Comparison of ENCODE assay signal across 31 cellular contexts in the genomic region with DNA sequence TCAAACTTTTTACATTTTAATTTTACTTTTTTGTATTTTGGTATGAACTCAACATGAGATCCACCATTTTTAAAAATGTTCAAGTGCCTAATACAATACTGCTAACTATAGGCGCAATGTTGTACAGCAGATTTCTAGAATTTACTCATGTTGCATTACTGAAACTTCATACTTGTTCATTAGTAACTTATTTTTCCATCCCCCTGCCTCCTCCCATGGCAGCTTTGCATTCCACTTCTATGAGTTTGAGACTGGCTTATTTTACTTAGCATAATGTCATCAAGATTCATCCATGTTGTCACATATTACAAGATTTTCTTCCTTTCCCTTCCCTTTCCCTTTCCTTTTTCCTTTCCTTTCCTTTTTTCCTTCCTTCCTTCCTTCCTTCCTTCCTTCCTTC.
A peak's percentile ranks its signal among the peaks of the same experiment; 100 is the strongest.
DNase-seq lines count a peak whose midpoint lies in the region; ATAC-seq, FAIRE-seq and TF ChIP-seq lines count a peak whose summit lies in the region.
"Had no signal": no experiment of that assay in that cellular context is flagged by ENCODE, and none has a peak within 500 bp of the region (broad histone marks: within the 10 kb centered on the region; RNA-seq: fewer than 3 reads in every experiment).

No MANE protein-coding gene starts in this region.

- H3K27me3 ChIP-seq in kidney epithelial cell (ENCODE audit: control insufficient read depth, insufficient read depth, low read length), result no peaks in the 10 kb centered on the region
- no peaks in the 10 kb centered on the region for H3K27me3 ChIP-seq in HepG2 (ENCODE audit: control insufficient read depth in 1 of 2, insufficient read depth in 2 of 2, low read length in 2 of 2)
- no peaks in the 10 kb centered on the region for H3K27me3 ChIP-seq in CD8-positive, alpha-beta T cell (ENCODE audit: insufficient read depth, low read length)
- H3K27me3 ChIP-seq: BLaER1 treated with 17β-estradiol and CSF1 and Interleukin-3, amounts not matched to agents 10 nM and 100 nM; body of pancreas; stomach; transverse colon had no signal

- peak; percentile 8 for TF ChIP-seq CTCF in cardiac fibroblast (IDR thresholded peaks at IDR 0.05; ENCODE audit: low read depth, low read length)
- TF ChIP-seq CTCF in kidney epithelial cell (IDR thresholded peaks at IDR 0.05; ENCODE audit: insufficient read depth, low read length, poor library complexity, severe bottlenecking), result no peak
- TF ChIP-seq CTCF in HepG2 (CRISPR knock-in tag; IDR thresholded peaks at IDR 0.05), result no peak
- TF ChIP-seq CTCF in CD8-positive, alpha-beta T cell (IDR thresholded peaks at IDR 0.05), result no peak

- intact Hi-C loops in HepG2 (cut with micrococcal nuclease; ENCODE audit: unreplicated experiment), result no loop called here
- intact Hi-C loops in CD8-positive, alpha-beta T cell (cut with DNase I, micrococcal nuclease), result no loop called here

- no peak overlapping the region for H2AFZ ChIP-seq in HepG2 (ENCODE audit: low read length)

- H3K9me3 Mint-ChIP-seq in CD8-positive, alpha-beta T cell, result peaks cover 16% of the 10 kb centered on the region
- H3K9me3 Mint-ChIP-seq: activated CD4-positive, alpha-beta memory T cell treated with anti-CD3 and anti-CD28 coated beads for 36 hours had no signal

- H3K9me3 ChIP-seq in HepG2 (ENCODE audit: low read length), result peaks cover 53% of the 10 kb centered on the region
- H3K9me3 ChIP-seq in CD8-positive, alpha-beta T cell (ENCODE audit: low read length), result no peaks in the 10 kb centered on the region
- H3K9me3 ChIP-seq: body of pancreas had no signal

- CTCF ChIA-PET in HepG2 (lab: Yijun Ruan, JAX; ENCODE audit: low intra/inter-chr PET ratio, low total read pairs), result no interaction called here
- CTCF ChIA-PET in CD8-positive, alpha-beta T cell (lab: Charles Lee), result no interaction called here

- TF ChIP-seq RAD21 in HepG2 (CRISPR knock-in tag; IDR thresholded peaks at IDR 0.05), result no peak

- H3K79me2 ChIP-seq in HepG2 (ENCODE audit: insufficient read depth, low read length), result no peaks in the 10 kb centered on the region

- no peak overlapping the region for H3K27ac Mint-ChIP-seq in CD8-positive, alpha-beta T cell
- H3K27ac Mint-ChIP-seq: activated CD4-positive, alpha-beta memory T cell treated with anti-CD3 and anti-CD28 coated beads for 36 hours; activated naive CD8-positive, alpha-beta T cell treated with anti-CD3 and anti-CD28 coated beads, Interleukin-2, amount 50 U/mL, for 24 hours; activated T-cell treated with anti-CD3 and anti-CD28 coated beads, Interleukin-2, amount 50 U/mL, for 72 hours; T-helper 2 cell treated with Interferon-gamma antibody and Interleukin-4, amounts not matched to agents 5 μg/mL and 100 μg/mL, for 36 hours had no signal

- no peaks in the 10 kb centered on the region for H3K36me3 Mint-ChIP-seq in CD8-positive, alpha-beta T cell
- H3K36me3 Mint-ChIP-seq: activated CD4-positive, alpha-beta memory T cell treated with anti-CD3 and anti-CD28 coated beads for 36 hours had no signal

- TF ChIP-seq EP300 in HepG2 (IDR thresholded peaks at IDR 0.05; ENCODE audit: low read depth in 2 of 2, low read length in 2 of 2), result no peak
- no peak for TF ChIP-seq EP300 in HepG2 (CRISPR knock-in tag; IDR thresholded peaks at IDR 0.05; ENCODE audit: borderline replicate concordance)

- no peak overlapping the region for H3K9ac ChIP-seq in HepG2 (ENCODE audit: insufficient read depth, low read depth, low read length)
- H3K9ac ChIP-seq: BLaER1 treated with 17β-estradiol and CSF1 and Interleukin-3, amounts not matched to agents 10 nM and 100 nM had no signal

- TF ChIP-seq POLR2A in HepG2 (IDR thresholded peaks at IDR 0.05; ENCODE audit: insufficient read depth in 1 of 2, low read depth in 2 of 2, low read length in 2 of 2), result no peak

- H4K20me1 ChIP-seq in HepG2 (ENCODE audit: insufficient read depth, low read length), result no peaks in the 10 kb centered on the region
- H4K20me1 ChIP-seq: BLaER1 treated with 17β-estradiol and CSF1 and Interleukin-3, amounts not matched to agents 10 nM and 100 nM had no signal

- H3K4me2 ChIP-seq in HepG2 (ENCODE audit: low read depth, low read length), result no peak overlapping the region
- H3K4me2 ChIP-seq: BLaER1 treated with 17β-estradiol and CSF1 and Interleukin-3, amounts not matched to agents 10 nM and 100 nM had no signal

- no peak for ATAC-seq in HepG2
- ATAC-seq in CD8-positive, alpha-beta T cell, result no peak
- ATAC-seq: activated naive CD8-positive, alpha-beta T cell treated with anti-CD3 and anti-CD28 coated beads, Interleukin-2, amount 50 U/mL, for 24 hours; activated T-cell treated with anti-CD3 and anti-CD28 coated beads, Interleukin-2, amount 50 U/mL, for 72 hours; body of pancreas; sciatic nerve had no signal

- FAIRE-seq in HepG2 (lab: Jason Lieb, UNC), result no peak

- no peak overlapping the region for H3K4me3 Mint-ChIP-seq in CD8-positive, alpha-beta T cell
- H3K4me3 Mint-ChIP-seq: activated CD4-positive, alpha-beta memory T cell treated with anti-CD3 and anti-CD28 coated beads for 36 hours; activated naive CD8-positive, alpha-beta T cell treated with anti-CD3 and anti-CD28 coated beads, Interleukin-2, amount 50 U/mL, for 24 hours; activated T-cell treated with anti-CD3 and anti-CD28 coated beads, Interleukin-2, amount 50 U/mL, for 72 hours; T-helper 2 cell treated with Interferon-gamma antibody and Interleukin-4, amounts not matched to agents 5 μg/mL and 100 μg/mL, for 36 hours had no signal

- 42% methylated on average over 1 of the region's 1 CpG for WGBS in HepG2 (ENCODE audit: low lambda C conversion rate)

- H3K36me3 ChIP-seq in kidney epithelial cell (ENCODE audit: control insufficient read depth, insufficient read depth, low read length) (no peaks in the 10 kb centered on the region), HepG2 (replicated peaks in 1 of 2; ENCODE audit: control insufficient read depth in 1 of 2, insufficient read depth in 2 of 2, low read length in 2 of 2) (no peaks in the 10 kb centered on the region)
- H3K36me3 ChIP-seq in CD8-positive, alpha-beta T cell (ENCODE audit: insufficient read depth, low read length), result no peaks in the 10 kb centered on the region
- H3K36me3 ChIP-seq: BLaER1 treated with 17β-estradiol and CSF1 and Interleukin-3, amounts not matched to agents 10 nM and 100 nM; stomach; transverse colon had no signal

- no peaks in the 10 kb centered on the region for H3K4me1 ChIP-seq in HepG2 (ENCODE audit: insufficient read depth, low read length)
- H3K4me1 ChIP-seq in CD8-positive, alpha-beta T cell (ENCODE audit: insufficient read depth, low read length), result no peaks in the 10 kb centered on the region
- H3K4me1 ChIP-seq: BLaER1 treated with 17β-estradiol and CSF1 and Interleukin-3, amounts not matched to agents 10 nM and 100 nM; body of pancreas; stomach; transverse colon had no signal

- H3K27ac ChIP-seq in HepG2 (ENCODE audit: extremely low read length, insufficient read depth, low read length), result no peak overlapping the region
- H3K27ac ChIP-seq in CD8-positive, alpha-beta T cell (ENCODE audit: low read depth, low read length), result no peak overlapping the region
- H3K27ac ChIP-seq: BLaER1 treated with 17β-estradiol and CSF1 and Interleukin-3, amounts not matched to agents 10 nM and 100 nM; body of pancreas; HL-60; stomach; transverse colon had no signal

- BruUV-seq in HepG2 (replicated peaks; lab: Mats Ljungman, UMichigan), result no TSS peak

- H3K4me1 Mint-ChIP-seq in CD8-positive, alpha-beta T cell (ENCODE audit: low read depth), result no peaks in the 10 kb centered on the region
- H3K4me1 Mint-ChIP-seq: activated naive CD8-positive, alpha-beta T cell treated with anti-CD3 and anti-CD28 coated beads, Interleukin-2, amount 50 U/mL, for 24 hours had no signal

- DNase-seq in EL (peak; percentile 46), HS-27A (ENCODE audit: low read depth) (peak; percentile 33), cardiac fibroblast (ENCODE audit: low read depth in 2 of 2) (peak in 1 of 2 donors; percentile 60), kidney epithelial cell (ENCODE audit: low read depth) (peak; percentile 4), HepG2 (ENCODE audit: low spot score) (no peak), DMS79 (lab: John Stamatoyannopoulos, UW) (no peak)
- DNase-seq in activated naive CD4-positive, alpha-beta T cell treated with anti-CD3 and anti-CD28 coated beads, Interleukin-2, amount 50 U/mL, for 16 hours, result no peak
- no peak for DNase-seq in CD8-positive, alpha-beta T cell
- DNase-seq: activated CD4-positive, alpha-beta memory T cell treated with anti-CD3 and anti-CD28 coated beads for 36 hours; activated CD4-positive, alpha-beta T cell treated with anti-CD3 and anti-CD28 coated beads for 1 hour; activated naive CD8-positive, alpha-beta T cell treated with anti-CD3 and anti-CD28 coated beads, Interleukin-2, amount 50 U/mL, for 24 hours; activated T-cell treated with anti-CD3 and anti-CD28 coated beads, Interleukin-2, amount 50 U/mL, for 72 hours; body of pancreas; DMS79 treated with DMSO at 0.1 percent for 48 hours; glutamatergic neuron; GOT3; islet precursor cell; Kasumi-1; NCI-H146; NCI-H2107; NCI-H446; NCI-H774; SHP77 treated with DMSO at 0.1 percent for 48 hours; stimulated activated CD4-positive, alpha-beta T cell treated with anti-CD3 and anti-CD28 coated beads, Interleukin-12 subunit alpha, Interleukin-12 subunit beta, amount 100 ng/mL, for 4 hours; stimulated activated CD4-positive, alpha-beta T cell treated with anti-CD3 and anti-CD28 coated beads, Interleukin-2, amount 100 ng/mL, for 48 hours; stomach; transverse colon had no signal

- in situ Hi-C loops in HepG2 (cut with HindIII; ENCODE audit: extremely low pct_ligation_motif_present, low pct_unique_long_range_greater_than_20kb), result no loop called here

- H3K27me3 Mint-ChIP-seq in CD8-positive, alpha-beta T cell (ENCODE audit: low read depth), result no peaks in the 10 kb centered on the region
- H3K27me3 Mint-ChIP-seq: activated CD4-positive, alpha-beta memory T cell treated with anti-CD3 and anti-CD28 coated beads for 36 hours; activated naive CD8-positive, alpha-beta T cell treated with anti-CD3 and anti-CD28 coated beads, Interleukin-2, amount 50 U/mL, for 24 hours had no signal

- H3K4me3 ChIP-seq in cardiac fibroblast (replicated peaks in 1 of 2; ENCODE audit: low read depth in 2 of 2, low read length in 2 of 2), result no peak overlapping the region
- H3K4me3 ChIP-seq in kidney epithelial cell (ENCODE audit: low read depth, low read length), result no peak overlapping the region
- no peak overlapping the region for H3K4me3 ChIP-seq in HepG2 (replicated peaks in 1 of 3; ENCODE audit: insufficient read depth in 1 of 3, low read depth in 2 of 3, low read length in 3 of 3)
- H3K4me3 ChIP-seq in CD8-positive, alpha-beta T cell (ENCODE audit: low read depth, low read length), result no peak overlapping the region
- H3K4me3 ChIP-seq: BLaER1 treated with 17β-estradiol and CSF1 and Interleukin-3, amounts not matched to agents 10 nM and 100 nM; body of pancreas; stomach; transverse colon had no signal

- POLR2A ChIA-PET in HepG2 (lab: Yijun Ruan, JAX), result no interaction called here
- POLR2A ChIA-PET in CD8-positive, alpha-beta T cell (lab: Charles Lee), result no interaction called here

TF ChIP-seq in HepG2, 621 proteins besides CTCF, POLR2A, EP300 and RAD21 (continues in another document):
- TF ChIP-seq ZNF558 (CRISPR knock-in tag; IDR thresholded peaks at IDR 0.05; ENCODE audit: borderline replicate concordance) (no peak), NFE2L1 (CRISPR knock-in tag; IDR thresholded peaks at IDR 0.05; ENCODE audit: borderline replicate concordance) (no peak), SMARCC2 (IDR thresholded peaks at IDR 0.05) (no peak), PHF20 (CRISPR knock-in tag; IDR thresholded peaks at IDR 0.05) (no peak), ZNF331 (CRISPR knock-in tag; IDR thresholded peaks at IDR 0.05) (no peak)

Comparison
In these comparisons a context has a peak if more than half of its experiments do, and no peak if none do; other contexts are left out.
1. DNase-seq: peak in EL (single experiment), HS-27A (single experiment) and kidney epithelial cell (single experiment); none in activated naive CD4-positive, alpha-beta T cell treated with anti-CD3 and anti-CD28 coated beads, Interleukin-2, amount 50 U/mL, for 16 hours (single experiment), HepG2 (single experiment), DMS79 (single experiment) and CD8-positive, alpha-beta T cell (0 of 7).